Comparison of ENCODE assay signal across 14 cellular contexts in genomic region chrX:154435171-154435733, GRCh38. TPM values are rescaled to one million over a fixed set of nuclear protein-coding genes. Genes with fewer than 3 reads are reported as not detected.
DNase-seq lines count a peak whose midpoint lies in the region; ATAC-seq and TF ChIP-seq lines count a peak whose summit lies in the region.
"Had no signal": no experiment of that assay in that cellular context is flagged by ENCODE, and none has a peak within 500 bp of the region (broad histone marks: within the 10 kb centered on the region; RNA-seq: fewer than 3 reads in every experiment).

No MANE protein-coding gene starts in this region.

- H3K27ac ChIP-seq in CD8-positive, alpha-beta T cell (ENCODE audit: low read depth, low read length), result no peak overlapping the region
- H3K27ac ChIP-seq in lower lobe of right lung, result no peak overlapping the region
- H3K27ac ChIP-seq: SK-N-MC had no signal

- intact Hi-C loops in CD8-positive, alpha-beta T cell (cut with DNase I, micrococcal nuclease), result loop anchor here in 1 of 2 experiments (5.0 kb wide), 1 partner anchor 82 kb away; the partner anchor contains the start of gene FAM3A
- intact Hi-C loops in activated B cell treated with CpG ODN at 0.5 μM for 24 hours (cut with micrococcal nuclease), result loop anchor here (5.0 kb wide), 1 partner anchor 38 kb away; the partner anchor contains the start of gene RPL10
- intact Hi-C loops in lower lobe of right lung (cut with DNase I), result no loop called here

- H3K4me1 ChIP-seq in CD8-positive, alpha-beta T cell (ENCODE audit: insufficient read depth, low read length), result peaks cover 10% of the 10 kb centered on the region
- peaks cover 16% of the 10 kb centered on the region for H3K4me1 ChIP-seq in lower lobe of right lung

- H3K27me3 Mint-ChIP-seq in CD8-positive, alpha-beta T cell (ENCODE audit: low read depth), result no peaks in the 10 kb centered on the region
- H3K27me3 Mint-ChIP-seq in activated B cell treated with CpG ODN at 0.5 μM for 24 hours, result no peaks in the 10 kb centered on the region
- H3K27me3 Mint-ChIP-seq in endothelial cell (ENCODE audit: unreplicated experiment), result peaks cover 3% of the 10 kb centered on the region
- no peaks in the 10 kb centered on the region for H3K27me3 Mint-ChIP-seq in osteocyte (ENCODE audit: unreplicated experiment)
- no peaks in the 10 kb centered on the region for H3K27me3 Mint-ChIP-seq in progenitor cell of endocrine pancreas

- DNase-seq in CD8-positive, alpha-beta T cell, result no peak
- no peak for DNase-seq in activated B cell treated with CpG ODN at 0.5 μM for 24 hours
- DNase-seq in endothelial cell (ENCODE audit: low spot score), result no peak
- DNase-seq in osteocyte (ENCODE audit: extremely low spot score, unreplicated experiment), result peak; percentile 78
- no peak for DNase-seq in lower lobe of right lung
- no peak for DNase-seq in progenitor cell of endocrine pancreas (ENCODE audit: low spot score, unreplicated experiment)
- DNase-seq: DMS79 treated with DMSO at 0.1 percent for 48 hours, MM.1S, NCI-H1105 treated with DMSO at 0.1 percent for 48 hours, NCI-H1694, SHP77 had no signal

- H3K27me3 ChIP-seq in CD8-positive, alpha-beta T cell (ENCODE audit: insufficient read depth, low read length), result no peaks in the 10 kb centered on the region
- no peaks in the 10 kb centered on the region for H3K27me3 ChIP-seq in lower lobe of right lung (ENCODE audit: low read depth)

- POLR2A ChIA-PET in CD8-positive, alpha-beta T cell (lab: Charles Lee), result interaction anchor here (0.6 to 1.0 kb wide), 3 partner anchors 36 to 41 kb away, joined by 3 to 4 read pairs (median 3); partner anchors contain the start of gene RPL10
- POLR2A ChIA-PET in activated B cell treated with CpG ODN at 0.5 μM for 24 hours (lab: Charles Lee), result interaction anchor here (1.1 kb wide), 2 partner anchors 10 to 37 kb away, joined by 3 to 5 read pairs; partner anchors contain the start of gene RPL10

- H3K4me1 Mint-ChIP-seq in CD8-positive, alpha-beta T cell (ENCODE audit: low read depth), result peaks cover 23% of the 10 kb centered on the region
- H3K4me1 Mint-ChIP-seq in activated B cell treated with CpG ODN at 0.5 μM for 24 hours, result peaks cover 32% of the 10 kb centered on the region
- H3K4me1 Mint-ChIP-seq in endothelial cell (ENCODE audit: unreplicated experiment), result peaks cover 17% of the 10 kb centered on the region
- peaks cover 14% of the 10 kb centered on the region for H3K4me1 Mint-ChIP-seq in osteocyte (ENCODE audit: unreplicated experiment)
- peaks cover 12% of the 10 kb centered on the region for H3K4me1 Mint-ChIP-seq in progenitor cell of endocrine pancreas (ENCODE audit: low read depth)

- H3K27ac Mint-ChIP-seq in CD8-positive, alpha-beta T cell, result peak overlapping the region; percentile 13
- H3K27ac Mint-ChIP-seq in activated B cell treated with CpG ODN at 0.5 μM for 24 hours, result peak overlapping the region; percentile 7
- no peak overlapping the region for H3K27ac Mint-ChIP-seq in endothelial cell (ENCODE audit: unreplicated experiment)
- H3K27ac Mint-ChIP-seq in osteocyte (ENCODE audit: unreplicated experiment), result peak overlapping the region; percentile 27
- H3K27ac Mint-ChIP-seq in progenitor cell of endocrine pancreas, result no peak overlapping the region

- no peaks in the 10 kb centered on the region for H3K36me3 ChIP-seq in CD8-positive, alpha-beta T cell (ENCODE audit: insufficient read depth, low read length)
- peaks cover 45% of the 10 kb centered on the region for H3K36me3 ChIP-seq in lower lobe of right lung

- ATAC-seq in CD8-positive, alpha-beta T cell, result no peak
- ATAC-seq in activated B cell treated with CpG ODN at 0.5 μM for 24 hours (ENCODE audit: low read depth) (no peak), HG03432 (IDR thresholded peaks at IDR 0.05; ENCODE audit: unreplicated experiment) (no peak), lower lobe of right lung (no peak), HG02623 (IDR thresholded peaks at IDR 0.05; ENCODE audit: unreplicated experiment) (no peak)

- no peak overlapping the region for H3K4me3 ChIP-seq in CD8-positive, alpha-beta T cell (ENCODE audit: low read depth, low read length)
- no peak overlapping the region for H3K4me3 ChIP-seq in lower lobe of right lung
- H3K4me3 ChIP-seq: SK-N-MC had no signal

- peak overlapping the region; percentile 18 for H3K4me3 Mint-ChIP-seq in CD8-positive, alpha-beta T cell
- no peak overlapping the region for H3K4me3 Mint-ChIP-seq in activated B cell treated with CpG ODN at 0.5 μM for 24 hours
- H3K4me3 Mint-ChIP-seq in endothelial cell (ENCODE audit: unreplicated experiment), result peak overlapping the region; percentile 89
- no peak overlapping the region for H3K4me3 Mint-ChIP-seq in osteocyte (ENCODE audit: unreplicated experiment)
- no peak overlapping the region for H3K4me3 Mint-ChIP-seq in progenitor cell of endocrine pancreas (ENCODE audit: low read depth)

- H3K9me3 ChIP-seq in CD8-positive, alpha-beta T cell (ENCODE audit: low read length), result no peaks in the 10 kb centered on the region
- no peaks in the 10 kb centered on the region for H3K9me3 ChIP-seq in lower lobe of right lung

- TF ChIP-seq CTCF in CD8-positive, alpha-beta T cell (IDR thresholded peaks at IDR 0.05), result no peak
- TF ChIP-seq CTCF in activated B cell treated with CpG ODN at 0.5 μM for 24 hours (IDR thresholded peaks at IDR 0.05) (no peak), endothelial cell (IDR thresholded peaks at IDR 0.05; ENCODE audit: unreplicated experiment) (no peak), osteocyte (IDR thresholded peaks at IDR 0.05) (no peak), lower lobe of right lung (IDR thresholded peaks at IDR 0.05) (no peak), progenitor cell of endocrine pancreas (IDR thresholded peaks at IDR 0.05; ENCODE audit: unreplicated experiment) (no peak)

- CTCF ChIA-PET in CD8-positive, alpha-beta T cell (lab: Charles Lee), result interaction anchor here (1.1 kb wide), 1 partner anchor 41 kb away, joined by 3 read pairs; no protein-coding TSS in a partner anchor
- CTCF ChIA-PET in activated B cell treated with CpG ODN at 0.5 μM for 24 hours (lab: Charles Lee), result no interaction called here

- H3K36me3 Mint-ChIP-seq in CD8-positive, alpha-beta T cell, result peaks cover 46% of the 10 kb centered on the region
- H3K36me3 Mint-ChIP-seq in activated B cell treated with CpG ODN at 0.5 μM for 24 hours (ENCODE audit: low read depth) (peaks cover 38% of the 10 kb centered on the region), endothelial cell (ENCODE audit: low read depth, unreplicated experiment) (peaks cover 12% of the 10 kb centered on the region), osteocyte (ENCODE audit: unreplicated experiment) (no peaks in the 10 kb centered on the region), progenitor cell of endocrine pancreas (ENCODE audit: insufficient read depth) (peaks cover 7% of the 10 kb centered on the region)

- no peaks in the 10 kb centered on the region for H3K9me3 Mint-ChIP-seq in CD8-positive, alpha-beta T cell
- H3K9me3 Mint-ChIP-seq in activated B cell treated with CpG ODN at 0.5 μM for 24 hours (no peaks in the 10 kb centered on the region), endothelial cell (ENCODE audit: unreplicated experiment) (no peaks in the 10 kb centered on the region), osteocyte (ENCODE audit: unreplicated experiment) (peaks cover 4% of the 10 kb centered on the region), progenitor cell of endocrine pancreas (ENCODE audit: low read depth) (peaks cover 5% of the 10 kb centered on the region)

RNA-seq across cellular contexts. Expression of gene GDI1, which starts 1.7 kb away (rescaled TPM):
- total RNA-seq in CD8-positive, alpha-beta T cell, result 100 to 1,000 TPM; 113 to 119 TPM
- total RNA-seq in activated B cell treated with CpG ODN at 0.5 μM for 24 hours, result 112 and 127 TPM in 2 replicates
- total RNA-seq in endothelial cell (ENCODE audit: unreplicated experiment), result 157 TPM
- total RNA-seq in osteocyte, result 135 and 152 TPM in 2 replicates
- total RNA-seq in lower lobe of right lung, result 111 TPM
- 149 and 151 TPM in 2 replicates for total RNA-seq in progenitor cell of endocrine pancreas

RNA-seq across cellular contexts. Expression of gene ATP6AP1, which starts 6.8 kb away (rescaled TPM):
- 10 to 100 TPM; 31.2 to 32.4 TPM for total RNA-seq in CD8-positive, alpha-beta T cell
- total RNA-seq in activated B cell treated with CpG ODN at 0.5 μM for 24 hours (36.6 and 38.8 TPM in 2 replicates), endothelial cell (ENCODE audit: unreplicated experiment) (100 TPM), osteocyte (144 and 153 TPM in 2 replicates), lower lobe of right lung (235 TPM), progenitor cell of endocrine pancreas (82.1 and 87.5 TPM in 2 replicates)

RNA-seq across cellular contexts. Expression of gene FAM50A, which starts 8.7 kb away (rescaled TPM):
- total RNA-seq in CD8-positive, alpha-beta T cell, result 10 to 100 TPM; 39.6 to 40.4 TPM
- 52.5 and 56.0 TPM in 2 replicates for total RNA-seq in activated B cell treated with CpG ODN at 0.5 μM for 24 hours
- 77.0 TPM for total RNA-seq in endothelial cell (ENCODE audit: unreplicated experiment)
- total RNA-seq in osteocyte, result 92.2 and 92.8 TPM in 2 replicates
- 77.5 TPM for total RNA-seq in lower lobe of right lung
- 65.8 and 66.7 TPM in 2 replicates for total RNA-seq in progenitor cell of endocrine pancreas

RNA-seq across cellular contexts. Expression of gene PLXNA3, which starts 22.8 kb away (rescaled TPM):
- total RNA-seq in CD8-positive, alpha-beta T cell, result 10 to 100 TPM; 46.7 to 52.1 TPM
- total RNA-seq in activated B cell treated with CpG ODN at 0.5 μM for 24 hours, result 58.9 and 69.5 TPM in 2 replicates
- total RNA-seq in endothelial cell (ENCODE audit: unreplicated experiment), result 54.5 TPM
- 107 and 108 TPM in 2 replicates for total RNA-seq in osteocyte
- 49.0 TPM for total RNA-seq in lower lobe of right lung
- total RNA-seq in progenitor cell of endocrine pancreas, result 135 and 148 TPM in 2 replicates

RNA-seq across cellular contexts. Expression of gene TAFAZZIN, which starts 23.9 kb away (rescaled TPM):
- 10 to 100 TPM; 48.9 to 52.3 TPM for total RNA-seq in CD8-positive, alpha-beta T cell
- 50.5 and 66.1 TPM in 2 replicates for total RNA-seq in activated B cell treated with CpG ODN at 0.5 μM for 24 hours
- total RNA-seq in endothelial cell (ENCODE audit: unreplicated experiment), result 56.4 TPM
- 46.2 and 47.3 TPM in 2 replicates for total RNA-seq in osteocyte
- total RNA-seq in lower lobe of right lung, result 47.8 TPM
- total RNA-seq in progenitor cell of endocrine pancreas, result 34.5 and 38.4 TPM in 2 replicates

Comparison
In these comparisons a context has a peak if more than half of its experiments do, and no peak if none do; other contexts are left out.
1. H3K27ac Mint-ChIP-seq: peak in CD8-positive, alpha-beta T cell (single experiment), activated B cell treated with CpG ODN at 0.5 μM for 24 hours (single experiment) and osteocyte (single experiment); none in endothelial cell (single experiment) and progenitor cell of endocrine pancreas (single experiment).
2. H3K4me3 Mint-ChIP-seq: peak in CD8-positive, alpha-beta T cell (single experiment) and endothelial cell (single experiment); none in activated B cell treated with CpG ODN at 0.5 μM for 24 hours (single experiment), osteocyte (single experiment) and progenitor cell of endocrine pancreas (single experiment).